ENCODE assay signal across 24 cellular contexts in the genomic region with DNA sequence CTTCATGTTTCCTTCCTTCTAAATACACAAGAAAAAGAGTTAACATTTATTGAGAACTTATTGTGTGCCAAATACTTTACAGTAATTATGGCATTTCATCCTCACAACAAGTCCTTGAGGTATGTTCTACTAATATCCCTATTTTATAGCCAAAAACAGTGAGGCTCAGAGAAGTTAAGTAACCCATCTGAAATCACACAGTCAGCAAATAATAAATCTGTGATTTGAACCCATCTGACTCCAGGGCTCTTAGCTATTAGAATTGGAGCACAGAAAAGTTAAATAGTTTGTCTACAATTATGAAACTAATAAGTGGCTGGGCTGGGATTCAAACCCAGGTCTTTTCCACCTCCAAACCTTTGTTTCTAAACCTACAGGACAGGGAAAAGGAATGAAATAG. TPM values are rescaled to one million over a fixed set of nuclear protein-coding genes. Genes with fewer than 3 reads are reported as not detected.
"Had no signal": no experiment of that assay in that cellular context is flagged by ENCODE, and none has a peak within 500 bp of the region (broad histone marks: within the 10 kb centered on the region; RNA-seq: fewer than 3 reads in every experiment).

No MANE protein-coding gene starts in this region.

- H3K9me3 Mint-ChIP-seq: neural crest cell had no signal

- H3K4me1 ChIP-seq: colonic mucosa, heart left ventricle, stomach, transverse colon had no signal

- H3K27ac ChIP-seq: colonic mucosa, heart left ventricle, ovary, skin epidermis, stomach, thoracic aorta, transverse colon had no signal

- H3K36me3 Mint-ChIP-seq: naive thymus-derived CD8-positive, alpha-beta T cell had no signal

- ATAC-seq: heart left ventricle; naive thymus-derived CD8-positive, alpha-beta T cell; right cardiac atrium had no signal

- H3K4me3 Mint-ChIP-seq: naive thymus-derived CD8-positive, alpha-beta T cell; neural crest cell had no signal

- H3K4me3 ChIP-seq: colonic mucosa, heart left ventricle, ovary, skin epidermis, stomach, thoracic aorta, transverse colon had no signal

- H3K27ac Mint-ChIP-seq: naive thymus-derived CD8-positive, alpha-beta T cell had no signal

- DNase-seq: colonic mucosa; effector CD4-positive, alpha-beta T cell; foreskin melanocyte; heart left ventricle; hippocampal formation; naive thymus-derived CD8-positive, alpha-beta T cell; ovary; right cardiac atrium; stimulated activated CD4-positive, alpha-beta T cell treated with anti-CD3 and anti-CD28 coated beads, Interleukin-2, amount 100 ng/mL, for 24 hours; stimulated activated CD4-positive, alpha-beta T cell treated with anti-CD3 and anti-CD28 coated beads, Interleukin-4, amount 100 ng/mL, for 4 hours; stimulated activated naive CD4-positive, alpha-beta T cell; stomach; substantia nigra; transverse colon had no signal

- H3K36me3 ChIP-seq: colonic mucosa, heart left ventricle, ovary, stomach, thoracic aorta, transverse colon had no signal

- H3K4me1 Mint-ChIP-seq: naive thymus-derived CD8-positive, alpha-beta T cell; neural crest cell had no signal

- H3K9me3 ChIP-seq: colonic mucosa, ovary, transverse colon had no signal

- H3K27me3 ChIP-seq: colonic mucosa, ovary had no signal

RNA-seq across cellular contexts. Expression of gene MYOD1, which starts 36.5 kb away (rescaled TPM):
- total RNA-seq: cerebellum; colonic mucosa; dermis microvascular lymphatic vessel endothelial cell; glomerular endothelial cell; heart left ventricle; liver; lung microvascular endothelial cell; mononuclear cell; naive thymus-derived CD8-positive, alpha-beta T cell; neural crest cell; ovary; posterior vena cava; right cardiac atrium; stomach; thoracic aorta; transverse colon had no signal

RNA-seq across cellular contexts. Expression of gene KCNC1, which starts 51.7 kb away (rescaled TPM):
- total RNA-seq: dermis microvascular lymphatic vessel endothelial cell; glomerular endothelial cell; liver; lung microvascular endothelial cell; naive thymus-derived CD8-positive, alpha-beta T cell; posterior vena cava; thoracic aorta had no signal
